In the genomic region with DNA sequence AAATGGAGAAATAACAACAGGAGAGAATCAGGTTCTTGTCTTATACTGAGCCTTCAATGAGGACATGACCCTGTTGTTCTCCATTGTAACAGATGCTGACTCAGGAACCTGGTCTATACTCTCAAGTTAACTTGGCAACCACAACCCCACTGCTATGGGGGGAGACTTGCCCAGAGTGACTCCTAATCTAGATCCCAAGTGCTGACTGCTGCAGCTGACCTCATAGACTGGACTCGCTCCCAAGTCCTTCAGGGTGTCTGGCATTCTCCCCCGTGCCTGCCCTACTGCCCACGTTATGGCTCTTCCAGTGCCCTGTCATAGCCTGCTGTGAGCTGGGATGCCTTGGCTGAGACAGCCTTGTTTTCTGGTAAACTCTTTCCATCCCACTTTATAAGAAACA, we compare ENCODE assay signal across 14 cellular contexts. TPM values are rescaled to one million over a fixed set of nuclear protein-coding genes. Genes with fewer than 3 reads are reported as not detected.
DNase-seq lines count a peak whose midpoint lies in the region; ATAC-seq, FAIRE-seq and TF ChIP-seq lines count a peak whose summit lies in the region.
"Had no signal": no experiment of that assay in that cellular context is flagged by ENCODE, and none has a peak within 500 bp of the region (broad histone marks: within the 10 kb centered on the region; RNA-seq: fewer than 3 reads in every experiment).

No MANE protein-coding gene starts in this region.

- DNase-seq in HepG2 (ENCODE audit: low spot score) (no peak), right lobe of liver (no peak), fibroblast of peridontal ligament (ENCODE audit: extremely low read depth) (peak; percentile 89), osteoblast (ENCODE audit: insufficient read length, low spot score, missing footprints) (peak; percentile 90), NCI-H82 treated with DMSO at 0.1 percent for 48 hours (lab: John Stamatoyannopoulos, UW; ENCODE audit: unreplicated experiment) (no peak), spleen (no peak)
- DNase-seq: DMS79 treated with DMSO at 0.1 percent for 48 hours, NCI-H146, ovary, T-helper 9 cell had no signal

- no peak overlapping the region for H3K27ac ChIP-seq in HepG2 (ENCODE audit: extremely low read length, insufficient read depth, low read length)
- H3K27ac ChIP-seq in right lobe of liver, result no peak overlapping the region
- peak overlapping the region; percentile 96 for H3K27ac ChIP-seq in osteoblast (ENCODE audit: low read depth, low read length)
- peak overlapping the region in 1 of 8 donors; percentile 6 for H3K27ac ChIP-seq in spleen
- H3K27ac ChIP-seq: ovary had no signal

- POLR2A ChIA-PET in HepG2 (lab: Yijun Ruan, JAX), result no interaction called here

- no peaks in the 10 kb centered on the region for H3K79me2 ChIP-seq in HepG2 (ENCODE audit: insufficient read depth, low read length)
- H3K79me2 ChIP-seq in osteoblast (ENCODE audit: insufficient read depth, low read length), result no peaks in the 10 kb centered on the region

- TF ChIP-seq EP300 in HepG2 (IDR thresholded peaks at IDR 0.05; ENCODE audit: low read depth in 2 of 2, low read length in 2 of 2) (no peak), HepG2 (CRISPR knock-in tag; IDR thresholded peaks at IDR 0.05; ENCODE audit: borderline replicate concordance) (no peak)

- in situ Hi-C loops in HepG2 (cut with HindIII; ENCODE audit: extremely low pct_ligation_motif_present, low pct_unique_long_range_greater_than_20kb), result no loop called here

- FAIRE-seq in HepG2 (lab: Jason Lieb, UNC), result no peak

- 0% methylated on average over 1 of the region's 3 CpGs for WGBS in HepG2 (ENCODE audit: low lambda C conversion rate)
- no CpG with 5 or more reads among the region's 3 CpGs for WGBS in right lobe of liver (ENCODE audit: insufficient coverage, low coverage, low lambda C conversion rate, missing lambda C conversion rate)
- 68 to 94% (median 87%) methylated on average over 3 of the region's 3 CpGs for WGBS in spleen, 5 donors

- H3K9me3 ChIP-seq in HepG2 (ENCODE audit: low read length) (no peaks in the 10 kb centered on the region), right lobe of liver (no peaks in the 10 kb centered on the region), osteoblast (ENCODE audit: low read depth, low read length) (no peaks in the 10 kb centered on the region), spleen (no peaks in the 10 kb centered on the region)
- H3K9me3 ChIP-seq: adrenal gland, ovary had no signal

- CTCF ChIA-PET in HepG2 (lab: Yijun Ruan, JAX; ENCODE audit: low intra/inter-chr PET ratio, low total read pairs), result no interaction called here

- H3K4me1 ChIP-seq in HepG2 (ENCODE audit: insufficient read depth, low read length) (no peaks in the 10 kb centered on the region), right lobe of liver (no peaks in the 10 kb centered on the region), osteoblast (ENCODE audit: insufficient read depth, low read length) (peaks cover 29% of the 10 kb centered on the region), spleen (no peaks in the 10 kb centered on the region)

- H3K27me3 ChIP-seq in HepG2 (ENCODE audit: control insufficient read depth in 1 of 2, insufficient read depth in 2 of 2, low read length in 2 of 2), result 0 out of 5 replicates have a peak, but pooled peaks cover 0 to 3% of the 10 kb centered on the region in 2 experiments
- H3K27me3 ChIP-seq in right lobe of liver, result no peaks in the 10 kb centered on the region
- no peaks in the 10 kb centered on the region for H3K27me3 ChIP-seq in osteoblast (ENCODE audit: insufficient read depth, low read length)
- no peaks in the 10 kb centered on the region for H3K27me3 ChIP-seq in spleen (replicated peaks in 1 of 7)
- H3K27me3 ChIP-seq: ovary had no signal

- no peak for TF ChIP-seq CTCF in HepG2 (CRISPR knock-in tag; IDR thresholded peaks at IDR 0.05)
- TF ChIP-seq CTCF in right lobe of liver (IDR thresholded peaks at IDR 0.05), result no peak
- no peak for TF ChIP-seq CTCF in osteoblast (IDR thresholded peaks at IDR 0.05; ENCODE audit: extremely low read depth, low read depth, low read length)
- no peak for TF ChIP-seq CTCF in spleen (IDR thresholded peaks at IDR 0.05 in 8 of 11, conservative IDR thresholded peaks at IDR 0.05 in 3 of 11)

- H2AFZ ChIP-seq in HepG2 (ENCODE audit: low read length) (no peak overlapping the region), osteoblast (ENCODE audit: low read length) (no peak overlapping the region)

- H3K36me3 ChIP-seq in HepG2 (replicated peaks in 1 of 2; ENCODE audit: control insufficient read depth in 1 of 2, insufficient read depth in 2 of 2, low read length in 2 of 2) (no peaks in the 10 kb centered on the region), right lobe of liver (no peaks in the 10 kb centered on the region), osteoblast (ENCODE audit: insufficient read depth, low read length) (peaks cover 15% of the 10 kb centered on the region), spleen (no peaks in the 10 kb centered on the region)
- H3K36me3 ChIP-seq: ovary had no signal

- no TSS peak for BruUV-seq in HepG2 (replicated peaks; lab: Mats Ljungman, UMichigan)

- no peak for ATAC-seq in HepG2
- no peak for ATAC-seq in right lobe of liver
- ATAC-seq in GM21367 (IDR thresholded peaks at IDR 0.05; ENCODE audit: unreplicated experiment), result no peak
- no peak for ATAC-seq in HG02763 (IDR thresholded peaks at IDR 0.05; ENCODE audit: unreplicated experiment)

- TF ChIP-seq RAD21 in HepG2 (CRISPR knock-in tag; IDR thresholded peaks at IDR 0.05), result no peak

- H3K4me2 ChIP-seq in HepG2 (ENCODE audit: low read depth, low read length) (no peak overlapping the region), osteoblast (ENCODE audit: insufficient read depth, low read length) (peak overlapping the region; percentile 67)

- H3K4me3 ChIP-seq in HepG2 (replicated peaks in 1 of 3; ENCODE audit: insufficient read depth in 1 of 3, low read depth in 2 of 3, low read length in 3 of 3), result no peak overlapping the region
- no peak overlapping the region for H3K4me3 ChIP-seq in right lobe of liver
- no peak overlapping the region for H3K4me3 ChIP-seq in osteoblast (ENCODE audit: insufficient read depth, low read length)
- H3K4me3 ChIP-seq in spleen, result no peak overlapping the region
- H3K4me3 ChIP-seq: adrenal gland, ovary had no signal

- intact Hi-C loops in HepG2 (cut with micrococcal nuclease; ENCODE audit: unreplicated experiment), result no loop called here
- intact Hi-C loops in right lobe of liver (cut with DNase I), result no loop called here
- intact Hi-C loops in spleen (cut with DNase I; ENCODE audit: low total_unique reads), result no loop called here

- no peak for TF ChIP-seq POLR2A in HepG2 (IDR thresholded peaks at IDR 0.05; ENCODE audit: insufficient read depth in 1 of 2, low read depth in 2 of 2, low read length in 2 of 2)
- no peak for TF ChIP-seq POLR2A in right lobe of liver (IDR thresholded peaks at IDR 0.05)
- no peak for TF ChIP-seq POLR2A in spleen (IDR thresholded peaks at IDR 0.05)

- no peak overlapping the region for H3K9ac ChIP-seq in HepG2 (ENCODE audit: insufficient read depth, low read depth, low read length)

- H4K20me1 ChIP-seq in HepG2 (ENCODE audit: insufficient read depth, low read length), result no peaks in the 10 kb centered on the region
- no peaks in the 10 kb centered on the region for H4K20me1 ChIP-seq in osteoblast (ENCODE audit: insufficient read depth, low read length)

RNA-seq across cellular contexts. Expression of a gene that starts 37.1 kb away (rescaled TPM):
- total RNA-seq in HepG2 (2016; rRNA removed; fragmentation: Illumina TruSeq; extraction: Trizol) (not detected in 2 replicates), right lobe of liver (10 to 100 TPM in 1 of 6 experiments, 1 to 10 TPM in 5; 1.7 to 12.9 (median 4.5) TPM), osteoblast (138 and 141 TPM in 2 replicates), spleen (10 to 100 TPM in 1 of 7 donors, 1 to 10 TPM in 6; 2.0 to 10.8 (median 5.2) TPM)
- not detected in 2 replicates for total RNA-seq in HepG2 (2016; cell fraction: cytosol; rRNA removed; fragmentation: Illumina TruSeq; extraction: Trizol; ENCODE audit: low read depth)
- 0.02 TPM in 1 of 2 replicates, not detected in the other for total RNA-seq in HepG2 (2016; cell fraction: insoluble cytoplasmic fraction; rRNA removed; fragmentation: Illumina TruSeq; extraction: Trizol)
- not detected in 2 replicates for total RNA-seq in HepG2 (2016; cell fraction: membrane; rRNA removed; fragmentation: Illumina TruSeq; extraction: Trizol)
- not detected in 2 replicates for total RNA-seq in HepG2 (2016; cell fraction: nucleus; rRNA removed; fragmentation: Illumina TruSeq; extraction: Trizol)
- polyA plus RNA-seq in HepG2 (2011; rRNA removed) (0.11 TPM in 1 of 2 replicates, not detected in the other), spleen (1 to 10 TPM in 1 of 3 donors, under 1 TPM in 2; 0.33 to 1.4 (median 0.93) TPM)
- not detected in 2 replicates for polyA plus RNA-seq in HepG2 (2011; cell fraction: cytosol; rRNA removed)
- 0.05 TPM in 1 of 2 replicates, not detected in the other for polyA plus RNA-seq in HepG2 (2011; cell fraction: nucleus; rRNA removed)
- 0.20 TPM in 1 of 2 replicates, not detected in the other for polyA plus RNA-seq in HepG2 (2012)
- not detected in 2 replicates for polyA plus RNA-seq in HepG2 (2016; cell fraction: cytosol; fragmentation: Illumina TruSeq; extraction: Trizol; ENCODE audit: low read depth)
- not detected in 2 replicates for polyA plus RNA-seq in HepG2 (2016; cell fraction: insoluble cytoplasmic fraction; fragmentation: Illumina TruSeq; extraction: Trizol; ENCODE audit: low read depth)
- not detected in 2 replicates for polyA plus RNA-seq in HepG2 (2016; cell fraction: membrane; fragmentation: Illumina TruSeq; extraction: Trizol; ENCODE audit: low read depth)
- not detected in 2 replicates for polyA plus RNA-seq in HepG2 (2016; cell fraction: nucleus; fragmentation: Illumina TruSeq; extraction: Trizol; ENCODE audit: insufficient read depth, low read depth)
- polyA minus RNA-seq in HepG2 (2011; rRNA and poly(A)+ RNA removed; ENCODE audit: low replicate concordance), result 0.10 and 7.0 TPM in 2 replicates
- not detected in 2 replicates for polyA minus RNA-seq in HepG2 (2011; cell fraction: cytosol; rRNA and poly(A)+ RNA removed)
- not detected in 2 replicates for polyA minus RNA-seq in HepG2 (2011; cell fraction: nucleus; rRNA and poly(A)+ RNA removed)
- total RNA-seq: A172 had no signal

RNA-seq across cellular contexts. Expression of a gene that starts 42.4 kb away (rescaled TPM):
- 258 and 374 TPM in 2 replicates for total RNA-seq in HepG2 (2016; rRNA removed; fragmentation: Illumina TruSeq; extraction: Trizol)
- 42.9 and 47.7 TPM in 2 replicates for total RNA-seq in HepG2 (2016; cell fraction: cytosol; rRNA removed; fragmentation: Illumina TruSeq; extraction: Trizol; ENCODE audit: low read depth)
- 255 and 390 TPM in 2 replicates for total RNA-seq in HepG2 (2016; cell fraction: insoluble cytoplasmic fraction; rRNA removed; fragmentation: Illumina TruSeq; extraction: Trizol)
- 101 TPM in 2 replicates for total RNA-seq in HepG2 (2016; cell fraction: membrane; rRNA removed; fragmentation: Illumina TruSeq; extraction: Trizol)
- 105 and 106 TPM in 2 replicates for total RNA-seq in HepG2 (2016; cell fraction: nucleus; rRNA removed; fragmentation: Illumina TruSeq; extraction: Trizol)
- polyA plus RNA-seq in HepG2 (2011; rRNA removed), result 118 and 137 TPM in 2 replicates
- polyA plus RNA-seq in HepG2 (2011; cell fraction: cytosol; rRNA removed), result 25.5 and 41.9 TPM in 2 replicates
- 11.4 and 17.2 TPM in 2 replicates for polyA plus RNA-seq in HepG2 (2011; cell fraction: nucleus; rRNA removed)
- polyA plus RNA-seq in HepG2 (2012), result 154 and 171 TPM in 2 replicates
- polyA plus RNA-seq in HepG2 (2016; cell fraction: cytosol; fragmentation: Illumina TruSeq; extraction: Trizol; ENCODE audit: low read depth), result 42.7 and 48.8 TPM in 2 replicates
- polyA plus RNA-seq in HepG2 (2016; cell fraction: insoluble cytoplasmic fraction; fragmentation: Illumina TruSeq; extraction: Trizol; ENCODE audit: low read depth), result 390 and 432 TPM in 2 replicates
- 75.4 and 87.3 TPM in 2 replicates for polyA plus RNA-seq in HepG2 (2016; cell fraction: membrane; fragmentation: Illumina TruSeq; extraction: Trizol; ENCODE audit: low read depth)
- polyA plus RNA-seq in HepG2 (2016; cell fraction: nucleus; fragmentation: Illumina TruSeq; extraction: Trizol; ENCODE audit: insufficient read depth, low read depth), result 144 and 145 TPM in 2 replicates
- polyA minus RNA-seq in HepG2 (2011; rRNA and poly(A)+ RNA removed; ENCODE audit: low replicate concordance), result 32.5 and 95.8 TPM in 2 replicates
- polyA minus RNA-seq in HepG2 (2011; cell fraction: cytosol; rRNA and poly(A)+ RNA removed), result 80.3 and 89.3 TPM in 2 replicates
- 53.6 and 57.8 TPM in 2 replicates for polyA minus RNA-seq in HepG2 (2011; cell fraction: nucleus; rRNA and poly(A)+ RNA removed)
- 10 to 100 TPM; 35.1 to 73.0 (median 55.4) TPM for total RNA-seq in right lobe of liver
- 53.2 and 63.6 TPM in 2 replicates for total RNA-seq in osteoblast
- total RNA-seq in spleen, result 10 to 100 TPM; 37.8 to 94.2 (median 87.4) TPM
- polyA plus RNA-seq in spleen, result 100 to 1,000 TPM; 118 to 184 (median 122) TPM

Comparison
In these comparisons a context has a peak if more than half of its experiments do, and no peak if none do; other contexts are left out.
1. DNase-seq: peak in fibroblast of peridontal ligament (single experiment) and osteoblast (single experiment); none in HepG2 (single experiment), right lobe of liver (0 of 3), NCI-H82 treated with DMSO at 0.1 percent for 48 hours (single experiment) and spleen (single experiment).
2. RNA of a gene that starts 37.1 kb away (total RNA-seq): 138 to 141 TPM in osteoblast; 2.0 to 10.8 TPM in spleen, 1.7 to 12.9 TPM in right lobe of liver and 0.02 TPM in HepG2; every median in the first group is over 10 times any median in the second.